1 cellular context compared by ENCODE assay signal in the genomic region with DNA sequence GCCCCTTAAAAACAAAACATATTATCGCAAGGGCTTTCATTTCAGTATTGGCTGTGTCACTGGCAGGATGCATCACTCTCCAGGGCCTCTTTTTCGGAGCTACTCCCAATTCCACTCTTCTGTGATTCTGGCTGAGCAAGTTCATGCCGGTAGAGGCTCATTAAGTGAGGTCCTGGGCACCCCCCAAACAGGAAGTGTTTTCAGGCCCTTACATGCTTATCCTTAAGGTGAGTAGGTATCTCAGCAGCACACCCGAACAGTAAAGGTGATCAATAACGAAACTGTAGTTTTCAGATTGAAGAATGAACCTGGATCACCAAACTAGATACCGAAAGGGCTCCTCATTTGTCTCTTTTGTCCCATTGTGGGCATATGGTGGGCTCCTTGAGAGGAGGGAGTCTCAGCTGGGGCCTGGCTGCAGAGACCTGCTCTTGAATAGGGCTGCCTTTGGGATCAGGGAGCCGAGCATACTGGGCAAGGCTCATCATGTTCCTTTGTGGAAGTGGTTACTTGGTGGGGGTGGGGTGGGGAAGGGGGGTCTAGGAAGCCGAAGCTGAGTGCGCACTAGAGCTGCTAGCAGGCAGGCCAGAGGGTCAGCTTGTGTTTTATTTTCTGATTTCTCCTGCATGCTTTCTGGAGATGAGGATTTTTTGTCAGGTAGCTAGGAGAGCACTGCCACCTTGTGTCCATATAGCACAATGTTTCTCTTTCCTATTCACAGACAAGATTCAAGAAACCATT.
TF ChIP-seq lines count a peak whose summit lies in the region.

No MANE protein-coding gene starts in this region.

TF ChIP-seq in HepG2, 621 proteins besides CTCF, POLR2A, EP300 and RAD21 (continued from another document and continues in another):
- TF ChIP-seq, protein P1, sequence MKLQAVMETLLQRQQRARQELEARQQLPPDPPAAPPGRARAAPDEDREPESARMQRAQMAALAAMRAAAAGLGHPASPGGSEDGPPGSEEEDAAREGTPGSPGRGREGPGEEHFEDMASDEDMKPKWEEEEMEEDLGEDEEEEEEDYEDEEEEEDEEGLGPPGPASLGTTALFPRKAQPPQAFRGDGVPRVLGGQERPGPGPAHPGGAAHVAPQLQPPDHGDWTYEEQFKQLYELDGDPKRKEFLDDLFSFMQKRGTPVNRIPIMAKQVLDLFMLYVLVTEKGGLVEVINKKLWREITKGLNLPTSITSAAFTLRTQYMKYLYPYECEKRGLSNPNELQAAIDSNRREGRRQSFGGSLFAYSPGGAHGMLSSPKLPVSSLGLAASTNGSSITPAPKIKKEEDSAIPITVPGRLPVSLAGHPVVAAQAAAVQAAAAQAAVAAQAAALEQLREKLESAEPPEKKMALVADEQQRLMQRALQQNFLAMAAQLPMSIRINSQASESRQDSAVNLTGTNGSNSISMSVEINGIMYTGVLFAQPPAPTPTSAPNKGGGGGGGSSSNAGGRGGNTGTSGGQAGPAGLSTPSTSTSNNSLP (IDR thresholded peaks at IDR 0.05; ENCODE audit: low read depth, low read length) = peak; percentile 78
- TF ChIP-seq NR2F6 (IDR thresholded peaks at IDR 0.05) (no peak), NR2F6 (CRISPR knock-in tag; IDR thresholded peaks at IDR 0.05) (peak; percentile 61; the same call in 1 of the 2 replicates), CHD4 (IDR thresholded peaks at IDR 0.05; ENCODE audit: borderline replicate concordance, low read length) (no peak), GPN1 (CRISPR knock-in tag; IDR thresholded peaks at IDR 0.05; ENCODE audit: borderline replicate concordance) (no peak), BRCA1 (CRISPR knock-in tag; IDR thresholded peaks at IDR 0.05) (no peak), ZNF557 (CRISPR knock-in tag; IDR thresholded peaks at IDR 0.05) (no peak), PPARG (CRISPR knock-in tag; conservative IDR thresholded peaks at IDR 0.05) (peak; percentile 51; the same call in 1 of the 2 replicates), FOXA3 (CRISPR knock-in tag; IDR thresholded peaks at IDR 0.05) (peak; percentile 67; the same call in 1 of the 2 replicates), ZNF850 (CRISPR knock-in tag; conservative IDR thresholded peaks at IDR 0.05) (no peak), KLF6 (CRISPR knock-in tag; IDR thresholded peaks at IDR 0.05) (no peak; the same call in 1 of the 2 replicates), ZNF496 (CRISPR knock-in tag; IDR thresholded peaks at IDR 0.05; ENCODE audit: insufficient replicate concordance) (no peak), GABPB1 (CRISPR knock-in tag; IDR thresholded peaks at IDR 0.05) (no peak), ZNF546 (CRISPR knock-in tag; conservative IDR thresholded peaks at IDR 0.05) (0 out of 2 replicates have a peak, but pooled peaks have one; percentile 27), ADNP (CRISPR knock-in tag; IDR thresholded peaks at IDR 0.05) (no peak), ZNF563 (CRISPR knock-in tag; IDR thresholded peaks at IDR 0.05) (no peak), ZNF251 (CRISPR knock-in tag; IDR thresholded peaks at IDR 0.05) (no peak), GABPA (IDR thresholded peaks at IDR 0.05; ENCODE audit: low read depth, low read length) (no peak), GABPA (CRISPR knock-in tag; IDR thresholded peaks at IDR 0.05; ENCODE audit: low read depth) (peak; percentile 12; the same call in 1 of the 2 replicates), ZNF543 (CRISPR knock-in tag; IDR thresholded peaks at IDR 0.05) (no peak), ZFP36L1 (CRISPR knock-in tag; IDR thresholded peaks at IDR 0.05) (no peak), IRX3 (CRISPR knock-in tag; IDR thresholded peaks at IDR 0.05; ENCODE audit: borderline replicate concordance, low read depth) (no peak), ZNF274 (CRISPR knock-in tag; IDR thresholded peaks at IDR 0.05) (no peak), MIXL1 (CRISPR knock-in tag; IDR thresholded peaks at IDR 0.05) (peak; percentile 44; the same call in 1 of the 2 replicates), SNAPC2 (CRISPR knock-in tag; IDR thresholded peaks at IDR 0.05) (no peak), ZNF605 (CRISPR knock-in tag; IDR thresholded peaks at IDR 0.05) (no peak), ZNF335 (CRISPR knock-in tag; IDR thresholded peaks at IDR 0.05) (no peak), ZNF766 (CRISPR knock-in tag; IDR thresholded peaks at IDR 0.05; ENCODE audit: borderline replicate concordance) (no peak), HMGA1 (CRISPR knock-in tag; conservative IDR thresholded peaks at IDR 0.05) (no peak), ZFP82 (CRISPR knock-in tag; IDR thresholded peaks at IDR 0.05; ENCODE audit: borderline replicate concordance) (no peak)
- TF ChIP-seq, protein P2, sequence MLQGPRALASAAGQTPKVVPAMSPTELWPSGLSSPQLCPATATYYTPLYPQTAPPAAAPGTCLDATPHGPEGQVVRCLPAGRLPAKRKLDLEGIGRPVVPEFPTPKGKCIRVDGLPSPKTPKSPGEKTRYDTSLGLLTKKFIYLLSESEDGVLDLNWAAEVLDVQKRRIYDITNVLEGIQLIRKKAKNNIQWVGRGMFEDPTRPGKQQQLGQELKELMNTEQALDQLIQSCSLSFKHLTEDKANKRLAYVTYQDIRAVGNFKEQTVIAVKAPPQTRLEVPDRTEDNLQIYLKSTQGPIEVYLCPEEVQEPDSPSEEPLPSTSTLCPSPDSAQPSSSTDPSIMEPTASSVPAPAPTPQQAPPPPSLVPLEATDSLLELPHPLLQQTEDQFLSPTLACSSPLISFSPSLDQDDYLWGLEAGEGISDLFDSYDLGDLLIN (CRISPR knock-in tag; IDR thresholded peaks at IDR 0.05; ENCODE audit: borderline replicate concordance) = no peak
- TF ChIP-seq, protein P3, sequence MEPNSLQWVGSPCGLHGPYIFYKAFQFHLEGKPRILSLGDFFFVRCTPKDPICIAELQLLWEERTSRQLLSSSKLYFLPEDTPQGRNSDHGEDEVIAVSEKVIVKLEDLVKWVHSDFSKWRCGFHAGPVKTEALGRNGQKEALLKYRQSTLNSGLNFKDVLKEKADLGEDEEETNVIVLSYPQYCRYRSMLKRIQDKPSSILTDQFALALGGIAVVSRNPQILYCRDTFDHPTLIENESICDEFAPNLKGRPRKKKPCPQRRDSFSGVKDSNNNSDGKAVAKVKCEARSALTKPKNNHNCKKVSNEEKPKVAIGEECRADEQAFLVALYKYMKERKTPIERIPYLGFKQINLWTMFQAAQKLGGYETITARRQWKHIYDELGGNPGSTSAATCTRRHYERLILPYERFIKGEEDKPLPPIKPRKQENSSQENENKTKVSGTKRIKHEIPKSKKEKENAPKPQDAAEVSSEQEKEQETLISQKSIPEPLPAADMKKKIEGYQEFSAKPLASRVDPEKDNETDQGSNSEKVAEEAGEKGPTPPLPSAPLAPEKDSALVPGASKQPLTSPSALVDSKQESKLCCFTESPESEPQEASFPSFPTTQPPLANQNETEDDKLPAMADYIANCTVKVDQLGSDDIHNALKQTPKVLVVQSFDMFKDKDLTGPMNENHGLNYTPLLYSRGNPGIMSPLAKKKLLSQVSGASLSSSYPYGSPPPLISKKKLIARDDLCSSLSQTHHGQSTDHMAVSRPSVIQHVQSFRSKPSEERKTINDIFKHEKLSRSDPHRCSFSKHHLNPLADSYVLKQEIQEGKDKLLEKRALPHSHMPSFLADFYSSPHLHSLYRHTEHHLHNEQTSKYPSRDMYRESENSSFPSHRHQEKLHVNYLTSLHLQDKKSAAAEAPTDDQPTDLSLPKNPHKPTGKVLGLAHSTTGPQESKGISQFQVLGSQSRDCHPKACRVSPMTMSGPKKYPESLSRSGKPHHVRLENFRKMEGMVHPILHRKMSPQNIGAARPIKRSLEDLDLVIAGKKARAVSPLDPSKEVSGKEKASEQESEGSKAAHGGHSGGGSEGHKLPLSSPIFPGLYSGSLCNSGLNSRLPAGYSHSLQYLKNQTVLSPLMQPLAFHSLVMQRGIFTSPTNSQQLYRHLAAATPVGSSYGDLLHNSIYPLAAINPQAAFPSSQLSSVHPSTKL (CRISPR knock-in tag; IDR thresholded peaks at IDR 0.05) = peak; percentile 43
- TF ChIP-seq, protein P4, sequence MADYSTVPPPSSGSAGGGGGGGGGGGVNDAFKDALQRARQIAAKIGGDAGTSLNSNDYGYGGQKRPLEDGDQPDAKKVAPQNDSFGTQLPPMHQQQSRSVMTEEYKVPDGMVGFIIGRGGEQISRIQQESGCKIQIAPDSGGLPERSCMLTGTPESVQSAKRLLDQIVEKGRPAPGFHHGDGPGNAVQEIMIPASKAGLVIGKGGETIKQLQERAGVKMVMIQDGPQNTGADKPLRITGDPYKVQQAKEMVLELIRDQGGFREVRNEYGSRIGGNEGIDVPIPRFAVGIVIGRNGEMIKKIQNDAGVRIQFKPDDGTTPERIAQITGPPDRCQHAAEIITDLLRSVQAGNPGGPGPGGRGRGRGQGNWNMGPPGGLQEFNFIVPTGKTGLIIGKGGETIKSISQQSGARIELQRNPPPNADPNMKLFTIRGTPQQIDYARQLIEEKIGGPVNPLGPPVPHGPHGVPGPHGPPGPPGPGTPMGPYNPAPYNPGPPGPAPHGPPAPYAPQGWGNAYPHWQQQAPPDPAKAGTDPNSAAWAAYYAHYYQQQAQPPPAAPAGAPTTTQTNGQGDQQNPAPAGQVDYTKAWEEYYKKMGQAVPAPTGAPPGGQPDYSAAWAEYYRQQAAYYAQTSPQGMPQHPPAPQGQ (CRISPR knock-in tag; IDR thresholded peaks at IDR 0.05; ENCODE audit: borderline replicate concordance) = no peak
- TF ChIP-seq, protein P5, sequence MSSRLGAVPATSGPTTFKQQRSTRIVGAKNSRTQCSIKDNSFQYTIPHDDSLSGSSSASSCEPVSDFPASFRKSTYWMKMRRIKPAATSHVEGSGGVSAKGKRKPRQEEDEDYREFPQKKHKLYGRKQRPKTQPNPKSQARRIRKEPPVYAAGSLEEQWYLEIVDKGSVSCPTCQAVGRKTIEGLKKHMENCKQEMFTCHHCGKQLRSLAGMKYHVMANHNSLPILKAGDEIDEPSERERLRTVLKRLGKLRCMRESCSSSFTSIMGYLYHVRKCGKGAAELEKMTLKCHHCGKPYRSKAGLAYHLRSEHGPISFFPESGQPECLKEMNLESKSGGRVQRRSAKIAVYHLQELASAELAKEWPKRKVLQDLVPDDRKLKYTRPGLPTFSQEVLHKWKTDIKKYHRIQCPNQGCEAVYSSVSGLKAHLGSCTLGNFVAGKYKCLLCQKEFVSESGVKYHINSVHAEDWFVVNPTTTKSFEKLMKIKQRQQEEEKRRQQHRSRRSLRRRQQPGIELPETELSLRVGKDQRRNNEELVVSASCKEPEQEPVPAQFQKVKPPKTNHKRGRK (CRISPR knock-in tag; IDR thresholded peaks at IDR 0.05) = no peak
- TF ChIP-seq, protein P6, sequence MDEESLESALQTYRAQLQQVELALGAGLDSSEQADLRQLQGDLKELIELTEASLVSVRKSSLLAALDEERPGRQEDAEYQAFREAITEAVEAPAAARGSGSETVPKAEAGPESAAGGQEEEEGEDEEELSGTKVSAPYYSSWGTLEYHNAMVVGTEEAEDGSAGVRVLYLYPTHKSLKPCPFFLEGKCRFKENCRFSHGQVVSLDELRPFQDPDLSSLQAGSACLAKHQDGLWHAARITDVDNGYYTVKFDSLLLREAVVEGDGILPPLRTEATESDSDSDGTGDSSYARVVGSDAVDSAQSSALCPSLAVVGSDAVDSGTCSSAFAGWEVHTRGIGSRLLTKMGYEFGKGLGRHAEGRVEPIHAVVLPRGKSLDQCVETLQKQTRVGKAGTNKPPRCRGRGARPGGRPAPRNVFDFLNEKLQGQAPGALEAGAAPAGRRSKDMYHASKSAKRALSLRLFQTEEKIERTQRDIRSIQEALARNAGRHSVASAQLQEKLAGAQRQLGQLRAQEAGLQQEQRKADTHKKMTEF (CRISPR knock-in tag; IDR thresholded peaks at IDR 0.05) = 0 out of 2 replicates have a peak, but pooled peaks have one; percentile 44
- TF ChIP-seq, protein P7, sequence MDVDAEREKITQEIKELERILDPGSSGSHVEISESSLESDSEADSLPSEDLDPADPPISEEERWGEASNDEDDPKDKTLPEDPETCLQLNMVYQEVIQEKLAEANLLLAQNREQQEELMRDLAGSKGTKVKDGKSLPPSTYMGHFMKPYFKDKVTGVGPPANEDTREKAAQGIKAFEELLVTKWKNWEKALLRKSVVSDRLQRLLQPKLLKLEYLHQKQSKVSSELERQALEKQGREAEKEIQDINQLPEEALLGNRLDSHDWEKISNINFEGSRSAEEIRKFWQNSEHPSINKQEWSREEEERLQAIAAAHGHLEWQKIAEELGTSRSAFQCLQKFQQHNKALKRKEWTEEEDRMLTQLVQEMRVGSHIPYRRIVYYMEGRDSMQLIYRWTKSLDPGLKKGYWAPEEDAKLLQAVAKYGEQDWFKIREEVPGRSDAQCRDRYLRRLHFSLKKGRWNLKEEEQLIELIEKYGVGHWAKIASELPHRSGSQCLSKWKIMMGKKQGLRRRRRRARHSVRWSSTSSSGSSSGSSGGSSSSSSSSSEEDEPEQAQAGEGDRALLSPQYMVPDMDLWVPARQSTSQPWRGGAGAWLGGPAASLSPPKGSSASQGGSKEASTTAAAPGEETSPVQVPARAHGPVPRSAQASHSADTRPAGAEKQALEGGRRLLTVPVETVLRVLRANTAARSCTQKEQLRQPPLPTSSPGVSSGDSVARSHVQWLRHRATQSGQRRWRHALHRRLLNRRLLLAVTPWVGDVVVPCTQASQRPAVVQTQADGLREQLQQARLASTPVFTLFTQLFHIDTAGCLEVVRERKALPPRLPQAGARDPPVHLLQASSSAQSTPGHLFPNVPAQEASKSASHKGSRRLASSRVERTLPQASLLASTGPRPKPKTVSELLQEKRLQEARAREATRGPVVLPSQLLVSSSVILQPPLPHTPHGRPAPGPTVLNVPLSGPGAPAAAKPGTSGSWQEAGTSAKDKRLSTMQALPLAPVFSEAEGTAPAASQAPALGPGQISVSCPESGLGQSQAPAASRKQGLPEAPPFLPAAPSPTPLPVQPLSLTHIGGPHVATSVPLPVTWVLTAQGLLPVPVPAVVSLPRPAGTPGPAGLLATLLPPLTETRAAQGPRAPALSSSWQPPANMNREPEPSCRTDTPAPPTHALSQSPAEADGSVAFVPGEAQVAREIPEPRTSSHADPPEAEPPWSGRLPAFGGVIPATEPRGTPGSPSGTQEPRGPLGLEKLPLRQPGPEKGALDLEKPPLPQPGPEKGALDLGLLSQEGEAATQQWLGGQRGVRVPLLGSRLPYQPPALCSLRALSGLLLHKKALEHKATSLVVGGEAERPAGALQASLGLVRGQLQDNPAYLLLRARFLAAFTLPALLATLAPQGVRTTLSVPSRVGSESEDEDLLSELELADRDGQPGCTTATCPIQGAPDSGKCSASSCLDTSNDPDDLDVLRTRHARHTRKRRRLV (CRISPR knock-in tag; IDR thresholded peaks at IDR 0.05) = no peak
- TF ChIP-seq, protein P8, sequence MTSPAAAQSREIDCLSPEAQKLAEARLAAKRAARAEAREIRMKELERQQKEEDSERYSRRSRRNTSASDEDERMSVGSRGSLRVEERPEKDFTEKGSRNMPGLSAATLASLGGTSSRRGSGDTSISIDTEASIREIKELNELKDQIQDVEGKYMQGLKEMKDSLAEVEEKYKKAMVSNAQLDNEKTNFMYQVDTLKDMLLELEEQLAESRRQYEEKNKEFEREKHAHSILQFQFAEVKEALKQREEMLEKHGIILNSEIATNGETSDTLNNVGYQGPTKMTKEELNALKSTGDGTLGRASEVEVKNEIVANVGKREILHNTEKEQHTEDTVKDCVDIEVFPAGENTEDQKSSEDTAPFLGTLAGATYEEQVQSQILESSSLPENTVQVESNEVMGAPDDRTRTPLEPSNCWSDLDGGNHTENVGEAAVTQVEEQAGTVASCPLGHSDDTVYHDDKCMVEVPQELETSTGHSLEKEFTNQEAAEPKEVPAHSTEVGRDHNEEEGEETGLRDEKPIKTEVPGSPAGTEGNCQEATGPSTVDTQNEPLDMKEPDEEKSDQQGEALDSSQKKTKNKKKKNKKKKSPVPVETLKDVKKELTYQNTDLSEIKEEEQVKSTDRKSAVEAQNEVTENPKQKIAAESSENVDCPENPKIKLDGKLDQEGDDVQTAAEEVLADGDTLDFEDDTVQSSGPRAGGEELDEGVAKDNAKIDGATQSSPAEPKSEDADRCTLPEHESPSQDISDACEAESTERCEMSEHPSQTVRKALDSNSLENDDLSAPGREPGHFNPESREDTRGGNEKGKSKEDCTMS (CRISPR knock-in tag; conservative IDR thresholded peaks at IDR 0.05) = no peak
- TF ChIP-seq, protein P9, sequence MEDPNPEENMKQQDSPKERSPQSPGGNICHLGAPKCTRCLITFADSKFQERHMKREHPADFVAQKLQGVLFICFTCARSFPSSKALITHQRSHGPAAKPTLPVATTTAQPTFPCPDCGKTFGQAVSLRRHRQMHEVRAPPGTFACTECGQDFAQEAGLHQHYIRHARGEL (CRISPR knock-in tag; IDR thresholded peaks at IDR 0.05) = no peak
